31 cellular contexts compared by ENCODE assay signal in the genomic region with DNA sequence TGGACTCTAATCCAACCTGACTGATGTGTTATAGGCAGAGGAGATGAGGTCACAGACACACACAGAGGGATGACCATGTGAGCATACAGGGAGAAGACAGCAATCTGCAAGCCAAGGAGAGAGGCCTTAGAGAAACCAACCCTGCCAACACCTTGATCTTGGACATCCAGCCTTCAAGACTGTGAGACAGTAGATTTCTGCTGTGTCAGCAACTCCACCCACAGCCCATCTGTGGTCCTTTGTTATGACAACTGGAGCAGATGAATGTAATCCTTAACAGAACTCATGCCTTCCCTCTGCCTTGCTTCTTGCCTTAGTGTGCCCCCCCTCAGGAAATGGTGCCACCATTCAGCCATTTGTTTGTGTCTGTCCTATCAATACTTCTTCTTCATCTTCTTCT.
"Had no signal": no experiment of that assay in that cellular context is flagged by ENCODE, and none has a peak within 500 bp of the region (broad histone marks: within the 10 kb centered on the region; RNA-seq: fewer than 3 reads in every experiment).

No MANE protein-coding gene starts in this region.

- H3K9ac ChIP-seq: neural progenitor cell, parathyroid adenoma had no signal

- H3K27ac ChIP-seq: neural progenitor cell, ovary, parathyroid adenoma, psoas muscle, skin epidermis, spleen, suprapubic skin, testis, tibial artery, transverse colon, upper lobe of right lung, uterus had no signal

- H3K9me3 ChIP-seq: ovary, psoas muscle, suprapubic skin, testis, upper lobe of right lung, uterus had no signal

- H3K4me1 ChIP-seq: parathyroid adenoma, psoas muscle, spleen, suprapubic skin, upper lobe of right lung, uterus had no signal

- H3K4me1 Mint-ChIP-seq: natural killer cell; neural progenitor cell; stimulated activated memory B cell treated with anti-CD40 and anti-IgM and Interleukin-4, amounts not matched to agents 10 μg/mL and 1 μg/mL and 100 μg/mL, for 72 hours; stimulated activated naive CD8-positive, alpha-beta T cell treated with anti-CD3 and anti-CD28 coated beads, Interleukin-15, amount 100 ng/mL, for 72 hours had no signal

- H3K4me2 ChIP-seq: neural progenitor cell, smooth muscle cell had no signal

- H3K79me2 ChIP-seq: parathyroid adenoma had no signal

- ATAC-seq: natural killer cell; psoas muscle; right cardiac atrium; sciatic nerve; stimulated activated memory B cell treated with anti-CD40 and anti-IgM and Interleukin-4, amounts not matched to agents 10 μg/mL and 1 μg/mL and 100 μg/mL, for 72 hours; stimulated activated naive CD8-positive, alpha-beta T cell treated with anti-CD3 and anti-CD28 coated beads, Interleukin-15, amount 100 ng/mL, for 72 hours; stimulated activated naive CD8-positive, alpha-beta T cell treated with anti-CD3 and anti-CD28 coated beads, Interleukin-15, Interleukin-2, amounts not matched to agents 100 U/mL and 50 U/mL, for 24 hours; upper lobe of right lung had no signal

- H3K36me3 Mint-ChIP-seq: neural progenitor cell; stimulated activated memory B cell treated with anti-CD40 and anti-IgM and Interleukin-4, amounts not matched to agents 10 μg/mL and 1 μg/mL and 100 μg/mL, for 72 hours; type B pancreatic cell had no signal

- H3K4me3 ChIP-seq: neural progenitor cell, ovary, psoas muscle, skin epidermis, smooth muscle cell, spleen, suprapubic skin, testis, tibial artery, transverse colon, upper lobe of right lung, uterus had no signal

- H3K27me3 ChIP-seq: neural progenitor cell, ovary, suprapubic skin, testis, tibial artery, transverse colon, upper lobe of right lung, uterus had no signal

- DNase-seq: natural killer cell; occipital lobe; ovary; posterior cingulate gyrus; psoas muscle; right cardiac atrium; spleen; stimulated activated CD4-positive, alpha-beta T cell treated with anti-CD3 and anti-CD28 coated beads, Interleukin-12 subunit alpha, Interleukin-12 subunit beta, amount 100 ng/mL, for 4 hours; stimulated activated CD4-positive, alpha-beta T cell treated with anti-CD3 and anti-CD28 coated beads, Interleukin-1b, Interleukin-23, amount 100 ng/mL, for 48 hours; stimulated activated CD4-positive, alpha-beta T cell treated with anti-CD3 and anti-CD28 coated beads, Interleukin-4, amount 100 ng/mL, for 1 hour; stimulated activated CD4-positive, alpha-beta T cell treated with anti-CD3 and anti-CD28 coated beads, Interleukin-4, amount 100 ng/mL, for 4 hours; stimulated activated CD8-positive, alpha-beta memory T cell treated with anti-CD3 and anti-CD28 coated beads, Interleukin-4, amount 100 ng/mL, for 48 hours; stimulated activated naive CD4-positive, alpha-beta T cell; stimulated activated naive CD8-positive, alpha-beta T cell treated with anti-CD3 and anti-CD28 coated beads, Interleukin-15, amount 100 ng/mL, for 72 hours; stimulated activated naive CD8-positive, alpha-beta T cell treated with anti-CD3 and anti-CD28 coated beads, Interleukin-15, Interleukin-2, amounts not matched to agents 100 U/mL and 50 U/mL, for 24 hours; substantia nigra; testis; tibial artery; transverse colon; upper lobe of right lung; uterus had no signal

- H3K36me3 ChIP-seq: neural progenitor cell, ovary, spleen, suprapubic skin, tibial artery, transverse colon, upper lobe of right lung, uterus had no signal

- H3K4me3 Mint-ChIP-seq: natural killer cell; nephron; neural progenitor cell; stimulated activated memory B cell treated with anti-CD40 and anti-IgM and Interleukin-4, amounts not matched to agents 10 μg/mL and 1 μg/mL and 100 μg/mL, for 72 hours; stimulated activated naive CD8-positive, alpha-beta T cell treated with anti-CD3 and anti-CD28 coated beads, Interleukin-15, amount 100 ng/mL, for 72 hours; type B pancreatic cell had no signal

- H2AFZ ChIP-seq: neural progenitor cell, parathyroid adenoma had no signal

- H3K27ac Mint-ChIP-seq: natural killer cell; nephron; neural progenitor cell; progenitor cell of endocrine pancreas; stimulated activated memory B cell treated with anti-CD40 and anti-IgM and Interleukin-4, amounts not matched to agents 10 μg/mL and 1 μg/mL and 100 μg/mL, for 72 hours; stimulated activated naive CD8-positive, alpha-beta T cell treated with anti-CD3 and anti-CD28 coated beads, Interleukin-15, amount 100 ng/mL, for 72 hours; type B pancreatic cell had no signal
